ENCODE assay signal across 11 cellular contexts in genomic region chr16:81780350-81780749, GRCh38. TPM values are rescaled to one million over a fixed set of nuclear protein-coding genes. Genes with fewer than 3 reads are reported as not detected.
DNase-seq lines count a peak whose midpoint lies in the region; ATAC-seq and TF ChIP-seq lines count a peak whose summit lies in the region.
"Had no signal": no experiment of that assay in that cellular context is flagged by ENCODE, and none has a peak within 500 bp of the region (broad histone marks: within the 10 kb centered on the region; RNA-seq: fewer than 3 reads in every experiment).

No MANE protein-coding gene starts in this region.

- POLR2A ChIA-PET in activated CD8-positive, alpha-beta T cell treated with anti-CD3 and anti-CD28 coated beads for 36 hours (lab: Charles Lee), result interaction anchor here (0.6 to 1.0 kb wide), 4 partner anchors 13 to 156 kb away, joined by 3 to 4 read pairs (median 3); no protein-coding TSS in a partner anchor
- POLR2A ChIA-PET in A673 (lab: Charles Lee; ENCODE audit: low non-redundant PET), result no interaction called here

- H3K27me3 ChIP-seq in heart left ventricle (peaks cover 0 to 14% (median 2%) of the 10 kb centered on the region in 9 donors), right cardiac atrium (ENCODE audit: control insufficient read depth, insufficient read depth) (no peaks in the 10 kb centered on the region), A673 (replicated peaks; ENCODE audit: insufficient read depth, low read depth, low read length, poor library complexity) (peaks cover 21% of the 10 kb centered on the region)
- H3K27me3 ChIP-seq: right atrium auricular region had no signal

- H3K9me3 ChIP-seq in heart left ventricle, result peaks cover 0 to 5% (median 0%) of the 10 kb centered on the region in 12 donors
- H3K9me3 ChIP-seq in right cardiac atrium (ENCODE audit: control insufficient read depth, low read length), result no peaks in the 10 kb centered on the region
- no peaks in the 10 kb centered on the region for H3K9me3 ChIP-seq in A673 (ENCODE audit: low read depth, low read length, poor library complexity, severe bottlenecking)
- H3K9me3 ChIP-seq: right atrium auricular region had no signal

- H3K27me3 Mint-ChIP-seq in activated CD8-positive, alpha-beta T cell treated with anti-CD3 and anti-CD28 coated beads for 36 hours, result peaks cover 39% of the 10 kb centered on the region
- H3K27me3 Mint-ChIP-seq in memory B cell, result no peaks in the 10 kb centered on the region

- H3K4me3 ChIP-seq in heart left ventricle (peak overlapping the region in 11 of 12 donors; percentile 54 to 82 (median 72)), right cardiac atrium (ENCODE audit: low read length) (no peak overlapping the region), urinary bladder (ENCODE audit: low read depth, low read length) (peak overlapping the region; percentile 65), A673 (ENCODE audit: low read depth, low read length, poor library complexity, severe bottlenecking) (no peak overlapping the region)

- H3K4me1 ChIP-seq in heart left ventricle, result peaks cover 0 to 34% (median 4%) of the 10 kb centered on the region in 12 donors
- H3K4me1 ChIP-seq in right cardiac atrium (ENCODE audit: control insufficient read depth, insufficient read depth, low read length), result peaks cover 4% of the 10 kb centered on the region
- H3K4me1 ChIP-seq in urinary bladder (ENCODE audit: insufficient read depth), result peaks cover 2% of the 10 kb centered on the region
- peaks cover 3% of the 10 kb centered on the region for H3K4me1 ChIP-seq in A673 (ENCODE audit: insufficient read depth, low read length, poor library complexity, severe bottlenecking)

- CTCF ChIA-PET in activated CD8-positive, alpha-beta T cell treated with anti-CD3 and anti-CD28 coated beads for 36 hours (lab: Charles Lee), result interaction anchor here (1.2 to 1.9 kb wide), 2 partner anchors 38 to 94 kb away, joined by 3 to 6 read pairs; no protein-coding TSS in a partner anchor
- CTCF ChIA-PET in A673 (lab: Charles Lee), result no interaction called here

- ATAC-seq in heart left ventricle, result no peak
- ATAC-seq in right cardiac atrium, result no peak
- no peak for ATAC-seq in activated CD8-positive, alpha-beta T cell treated with anti-CD3 and anti-CD28 coated beads for 36 hours
- peak; percentile 33 for ATAC-seq in memory B cell (ENCODE audit: low read depth)
- ATAC-seq in HG03442 (IDR thresholded peaks at IDR 0.05; ENCODE audit: unreplicated experiment), result no peak

- no peak overlapping the region for H3K27ac Mint-ChIP-seq in activated CD8-positive, alpha-beta T cell treated with anti-CD3 and anti-CD28 coated beads for 36 hours
- H3K27ac Mint-ChIP-seq in memory B cell, result peak overlapping the region; percentile 96

- TF ChIP-seq POLR2A in heart left ventricle (IDR thresholded peaks at IDR 0.05), result no peak

- H3K4me1 Mint-ChIP-seq in activated CD8-positive, alpha-beta T cell treated with anti-CD3 and anti-CD28 coated beads for 36 hours (ENCODE audit: low read depth), result peaks cover 10% of the 10 kb centered on the region
- peaks cover 63% of the 10 kb centered on the region for H3K4me1 Mint-ChIP-seq in memory B cell

- WGBS in heart left ventricle, 4 donors, result 77 to 85% (median 82%) methylated on average over 7 to 8 of the region's 8 CpGs
- whole genome bisulfite sequencing in right cardiac atrium, result 85% methylated on average over 8 of the region's 8 CpGs
- 80% methylated on average over 8 of the region's 8 CpGs for WGBS in urinary bladder

- peak overlapping the region; percentile 77 for H3K4me3 Mint-ChIP-seq in activated CD8-positive, alpha-beta T cell treated with anti-CD3 and anti-CD28 coated beads for 36 hours
- H3K4me3 Mint-ChIP-seq in memory B cell, result peak overlapping the region; percentile 98

- H3K36me3 ChIP-seq in heart left ventricle (no peaks in the 10 kb centered on the region), urinary bladder (ENCODE audit: insufficient read depth) (no peaks in the 10 kb centered on the region), A673 (ENCODE audit: insufficient read depth, low read length, poor library complexity, severe bottlenecking) (no peaks in the 10 kb centered on the region)
- H3K36me3 ChIP-seq: right atrium auricular region had no signal

- no peaks in the 10 kb centered on the region for H3K9me3 Mint-ChIP-seq in activated CD8-positive, alpha-beta T cell treated with anti-CD3 and anti-CD28 coated beads for 36 hours
- no peaks in the 10 kb centered on the region for H3K9me3 Mint-ChIP-seq in memory B cell

- no peak for TF ChIP-seq CTCF in heart left ventricle (IDR thresholded peaks at IDR 0.05)
- TF ChIP-seq CTCF in activated CD8-positive, alpha-beta T cell treated with anti-CD3 and anti-CD28 coated beads for 36 hours (IDR thresholded peaks at IDR 0.05), result no peak
- TF ChIP-seq CTCF in A673 (conservative IDR thresholded peaks at IDR 0.05; ENCODE audit: low read depth, low read length), result no peak

- no TSS peak for BruUV-seq in A673 (replicated peaks; lab: Mats Ljungman, UMichigan)

- H3K36me3 Mint-ChIP-seq in activated CD8-positive, alpha-beta T cell treated with anti-CD3 and anti-CD28 coated beads for 36 hours (ENCODE audit: low read depth), result no peaks in the 10 kb centered on the region
- peaks cover 13% of the 10 kb centered on the region for H3K36me3 Mint-ChIP-seq in memory B cell

- intact Hi-C loops in heart left ventricle (cut with DNase I) (loop anchor here in 2 of 10 donors (10.0 kb wide), 1 partner anchor 84 kb away; no protein-coding TSS in a partner anchor), right cardiac atrium (cut with DNase I) (loop anchor here in 1 of 4 donors (10.0 kb wide), 1 partner anchor 84 kb away; no protein-coding TSS in a partner anchor), A673 (cut with micrococcal nuclease; ENCODE audit: unreplicated experiment) (no loop called here)
- intact Hi-C loops in activated CD8-positive, alpha-beta T cell treated with anti-CD3 and anti-CD28 coated beads for 36 hours (cut with micrococcal nuclease), result no loop called here

- H3K27ac ChIP-seq in heart left ventricle, result no peak overlapping the region
- H3K27ac ChIP-seq in right cardiac atrium (ENCODE audit: low read length), result no peak overlapping the region
- H3K27ac ChIP-seq in urinary bladder (ENCODE audit: low read depth), result no peak overlapping the region
- no peak overlapping the region for H3K27ac ChIP-seq in A673 (ENCODE audit: low read depth, low read length, poor library complexity, severe bottlenecking)

- no peak for DNase-seq in heart left ventricle
- DNase-seq in right cardiac atrium, result no peak
- DNase-seq in activated CD8-positive, alpha-beta T cell treated with anti-CD3 and anti-CD28 coated beads for 36 hours, result no peak
- DNase-seq in memory B cell (ENCODE audit: low spot score in 2 of 2), result no peak
- no peak for DNase-seq in A673 (ENCODE audit: low spot score)
- DNase-seq in GDM1 (lab: John Stamatoyannopoulos, UW), result no peak
- DNase-seq: NCI-H2029, SIG-M5 had no signal

RNA-seq across cellular contexts. Expression of gene PLCG2, which starts 1.3 kb away (rescaled TPM):
- total RNA-seq in heart left ventricle (10 to 100 TPM in 2 of 9 donors, 1 to 10 TPM in 7; 3.7 to 35.4 (median 6.0) TPM), right cardiac atrium (10 to 100 TPM in 2 of 4 donors, 1 to 10 TPM in 2; 8.1 to 18.3 (median 11.7) TPM), urinary bladder (13.0 TPM), A673 (2021) (5.6 and 9.6 TPM in 2 replicates)
- polyA plus RNA-seq in heart left ventricle (1 to 10 TPM; 2.0 to 2.5 TPM), right cardiac atrium (4.3 TPM), urinary bladder (8.0 TPM)
- 10 to 100 TPM; 12.7 to 13.7 TPM for total RNA-seq in activated CD8-positive, alpha-beta T cell treated with anti-CD3 and anti-CD28 coated beads for 36 hours

Comparison
In these comparisons a context has a peak if more than half of its experiments do, and no peak if none do; other contexts are left out.
1. H3K4me3 ChIP-seq: peak in heart left ventricle (11 of 12) and urinary bladder (single experiment); none in right cardiac atrium (single experiment) and A673 (single experiment).